3 cellular contexts compared by ENCODE assay signal in the genomic region with DNA sequence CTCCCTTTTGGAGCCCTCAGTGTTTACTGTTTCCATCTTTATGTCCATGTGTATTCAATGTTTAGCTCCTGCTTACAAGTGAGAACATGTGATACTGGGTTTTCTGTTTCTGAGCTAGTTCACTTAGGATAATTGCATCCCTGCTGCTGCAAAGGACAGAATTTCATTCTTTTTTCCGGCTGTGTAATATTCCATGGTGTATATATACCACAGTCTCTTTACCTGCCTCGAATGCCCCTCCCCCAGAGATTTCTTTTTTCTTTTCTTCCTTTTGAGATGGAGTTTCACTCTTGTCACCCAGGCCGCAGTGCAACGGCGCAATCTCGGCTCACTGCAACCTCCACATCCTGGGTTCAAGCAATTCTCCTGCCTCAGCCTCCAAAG.
"Had no signal": no experiment of that assay in that cellular context is flagged by ENCODE, and none has a peak within 500 bp of the region (broad histone marks: within the 10 kb centered on the region; RNA-seq: fewer than 3 reads in every experiment).

No MANE protein-coding gene starts in this region.

- H3K27ac Mint-ChIP-seq: IgD-negative memory B cell had no signal

- H3K36me3 Mint-ChIP-seq: IgD-negative memory B cell had no signal

- H3K27ac ChIP-seq: HL-60, KMS-11 had no signal

- H3K4me2 ChIP-seq: KMS-11 had no signal

- H3K9ac ChIP-seq: KMS-11 had no signal

- H3K4me3 Mint-ChIP-seq: IgD-negative memory B cell had no signal
